Comparison of ENCODE assay signal across 1 cellular context in genomic region chr4:81421346-81422218, GRCh38.
TF ChIP-seq lines count a peak whose summit lies in the region.

No MANE protein-coding gene starts in this region.

TF ChIP-seq in K562, 482 proteins besides CTCF, POLR2A, EP300 and RAD21 (continued from another document):
- no peak for TF ChIP-seq ZFPM2 (CRISPR knock-in tag; IDR thresholded peaks at IDR 0.05)
